In genomic region chr12:108804361-108804949, GRCh38 we compare ENCODE assay signal across 2 cellular contexts.
TF ChIP-seq lines count a peak whose summit lies in the region.

No MANE protein-coding gene starts in this region.

TF ChIP-seq in A549, 52 proteins besides CTCF, POLR2A, EP300 and RAD21 (continued from another document):
- TF ChIP-seq HMGXB4 (CRISPR knock-in tag; IDR thresholded peaks at IDR 0.05; ENCODE audit: borderline replicate concordance): no peak
- TF ChIP-seq ZNF302 (CRISPR knock-in tag; IDR thresholded peaks at IDR 0.05): no peak

TF ChIP-seq in H1, 55 proteins besides CTCF, POLR2A, EP300 and RAD21:
- no peak for TF ChIP-seq ATF2 (IDR thresholded peaks at IDR 0.05; ENCODE audit: low read length)
- TF ChIP-seq EGR1 (IDR thresholded peaks at IDR 0.05; ENCODE audit: borderline replicate concordance, low read depth, low read length): no peak
- no peak for TF ChIP-seq POU5F1 (IDR thresholded peaks at IDR 0.05; ENCODE audit: low read depth, low read length)
- no peak for TF ChIP-seq TAF7 (optimal IDR thresholded peaks at IDR 0.05; ENCODE audit: borderline replicate concordance, low read depth, low read length)
- no peak for TF ChIP-seq NRF1 (IDR thresholded peaks at IDR 0.05; ENCODE audit: low read depth, low read length)
- no peak for TF ChIP-seq TBP (IDR thresholded peaks at IDR 0.05; ENCODE audit: low read depth, low read length)
- no peak for TF ChIP-seq NANOG (IDR thresholded peaks at IDR 0.05; ENCODE audit: insufficient read depth, low read depth, low read length, poor library complexity, severe bottlenecking)
- no peak for TF ChIP-seq JUND (IDR thresholded peaks at IDR 0.05; ENCODE audit: low read length)
- TF ChIP-seq RFX5 (IDR thresholded peaks at IDR 0.05; ENCODE audit: borderline replicate concordance, low read depth, low read length): no peak
TF ChIP-seq in H1: peak in this region for 0.
